ENCODE assay signal across 15 cellular contexts in the genomic region with DNA sequence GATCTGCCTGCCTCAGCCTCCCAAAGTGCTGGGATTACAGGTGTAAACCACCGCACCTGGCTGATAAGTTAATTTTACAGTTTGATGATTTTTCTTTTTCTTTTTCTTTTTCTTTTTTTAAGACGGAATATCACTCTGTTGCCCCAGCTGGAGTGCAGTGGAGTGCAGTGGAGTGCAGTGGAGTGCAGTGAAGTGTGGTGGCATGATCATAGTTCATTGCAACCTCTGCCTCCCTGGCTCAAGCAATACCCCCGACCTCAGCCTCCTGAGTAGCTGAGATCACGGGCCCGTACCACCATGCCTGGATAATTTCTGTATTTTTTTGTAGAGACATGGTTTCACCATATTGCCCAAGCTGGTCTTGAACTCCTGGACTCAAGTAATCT.
DNase-seq lines count a peak whose midpoint lies in the region; ATAC-seq and TF ChIP-seq lines count a peak whose summit lies in the region.
"Had no signal": no experiment of that assay in that cellular context is flagged by ENCODE, and none has a peak within 500 bp of the region (broad histone marks: within the 10 kb centered on the region; RNA-seq: fewer than 3 reads in every experiment).

No MANE protein-coding gene starts in this region.

- CTCF ChIA-PET in activated CD4-positive, alpha-beta T cell treated with anti-CD3 and anti-CD28 coated beads, Interleukin-2, amount 10 ng/mL, durations not matched to agents 7 days and 5 days (lab: Charles Lee), result no interaction called here

- peak; percentile 78 for ATAC-seq in GM18498 (IDR thresholded peaks at IDR 0.05; ENCODE audit: unreplicated experiment)
- ATAC-seq in GM19463 (IDR thresholded peaks at IDR 0.05; ENCODE audit: unreplicated experiment), result peak; percentile 72
- ATAC-seq in HG02938 (IDR thresholded peaks at IDR 0.05; ENCODE audit: unreplicated experiment), result peak; percentile 43
- ATAC-seq in HG03558 (IDR thresholded peaks at IDR 0.05; ENCODE audit: extremely low read depth, unreplicated experiment), result peak; percentile 30
- no peak for ATAC-seq in right lobe of liver

- no peak overlapping the region for H3K27ac Mint-ChIP-seq in activated CD4-positive, alpha-beta T cell treated with anti-CD3 and anti-CD28 coated beads, Interleukin-2, amount 10 ng/mL, durations not matched to agents 7 days and 5 days
- H3K27ac Mint-ChIP-seq: activated naive CD4-positive, alpha-beta T cell treated with anti-CD3 and anti-CD28 coated beads for 36 hours; nephron had no signal

- no peak overlapping the region for H3K27ac ChIP-seq in right lobe of liver

- DNase-seq in right lobe of liver, result no peak
- DNase-seq in activated CD4-positive, alpha-beta T cell treated with anti-CD3 and anti-CD28 coated beads, Interleukin-2, amount 10 ng/mL, durations not matched to agents 7 days and 5 days, result no peak
- DNase-seq in GOT3 (lab: John Stamatoyannopoulos, UW), result no peak
- no peak for DNase-seq in activated CD4-positive, alpha-beta T cell treated with anti-CD3 and anti-CD28 coated beads for 48 hours
- DNase-seq: activated CD4-positive, alpha-beta T cell treated with anti-CD3 and anti-CD28 coated beads, Interleukin-2, amount 50 U/mL, for 1 hour; activated naive CD4-positive, alpha-beta T cell treated with anti-CD3 and anti-CD28 coated beads for 36 hours; AML-193; NCI-H524 treated with DMSO at 0.1 percent for 48 hours; SK-N-SH had no signal

- H3K9me3 Mint-ChIP-seq in activated CD4-positive, alpha-beta T cell treated with anti-CD3 and anti-CD28 coated beads, Interleukin-2, amount 10 ng/mL, durations not matched to agents 7 days and 5 days, result no peaks in the 10 kb centered on the region
- H3K9me3 Mint-ChIP-seq: activated naive CD4-positive, alpha-beta T cell treated with anti-CD3 and anti-CD28 coated beads for 36 hours; nephron had no signal

- no peak overlapping the region for H3K4me3 Mint-ChIP-seq in activated CD4-positive, alpha-beta T cell treated with anti-CD3 and anti-CD28 coated beads, Interleukin-2, amount 10 ng/mL, durations not matched to agents 7 days and 5 days
- H3K4me3 Mint-ChIP-seq: activated naive CD4-positive, alpha-beta T cell treated with anti-CD3 and anti-CD28 coated beads for 36 hours; nephron had no signal

- POLR2A ChIA-PET in activated CD4-positive, alpha-beta T cell treated with anti-CD3 and anti-CD28 coated beads, Interleukin-2, amount 10 ng/mL, durations not matched to agents 7 days and 5 days (lab: Charles Lee), result no interaction called here

- WGBS in right lobe of liver (ENCODE audit: insufficient coverage, low coverage, low lambda C conversion rate, missing lambda C conversion rate), result 87% methylated on average over 5 of the region's 5 CpGs

- no peaks in the 10 kb centered on the region for H3K4me1 ChIP-seq in right lobe of liver

- TF ChIP-seq POLR2A in right lobe of liver (IDR thresholded peaks at IDR 0.05), result no peak

- no peak overlapping the region for H3K4me3 ChIP-seq in right lobe of liver
- H3K4me3 ChIP-seq: smooth muscle cell had no signal

- H3K36me3 Mint-ChIP-seq in activated CD4-positive, alpha-beta T cell treated with anti-CD3 and anti-CD28 coated beads, Interleukin-2, amount 10 ng/mL, durations not matched to agents 7 days and 5 days (ENCODE audit: low read depth), result no peaks in the 10 kb centered on the region

- no peaks in the 10 kb centered on the region for H3K9me3 ChIP-seq in right lobe of liver
- H3K9me3 ChIP-seq: SK-N-SH had no signal

- no peaks in the 10 kb centered on the region for H3K27me3 Mint-ChIP-seq in activated CD4-positive, alpha-beta T cell treated with anti-CD3 and anti-CD28 coated beads, Interleukin-2, amount 10 ng/mL, durations not matched to agents 7 days and 5 days

- intact Hi-C loops in right lobe of liver (cut with DNase I), result no loop called here

- H3K36me3 ChIP-seq in right lobe of liver, result no peaks in the 10 kb centered on the region

- no peaks in the 10 kb centered on the region for H3K27me3 ChIP-seq in right lobe of liver

- no peak for TF ChIP-seq CTCF in right lobe of liver (IDR thresholded peaks at IDR 0.05)

- H3K4me1 Mint-ChIP-seq in activated CD4-positive, alpha-beta T cell treated with anti-CD3 and anti-CD28 coated beads, Interleukin-2, amount 10 ng/mL, durations not matched to agents 7 days and 5 days, result no peaks in the 10 kb centered on the region
- H3K4me1 Mint-ChIP-seq: nephron had no signal

Comparison
In these comparisons a context has a peak if more than half of its experiments do, and no peak if none do; other contexts are left out.
1. ATAC-seq: peak in GM18498 (single experiment), GM19463 (single experiment), HG02938 (single experiment) and HG03558 (single experiment); none in right lobe of liver (0 of 4).